In genomic region chr3:102745881-102746280, GRCh38 we compare ENCODE assay signal across 2 cellular contexts.
TF ChIP-seq lines count a peak whose summit lies in the region.

No MANE protein-coding gene starts in this region.

TF ChIP-seq in A549, 52 proteins besides CTCF, POLR2A, EP300 and RAD21:
- TF ChIP-seq HES2 (IDR thresholded peaks at IDR 0.05) (no peak), SMC3 (IDR thresholded peaks at IDR 0.05) (peak; percentile 23; the same call in 1 of the 3 replicates)
TF ChIP-seq in A549: peak in this region for 1.

TF ChIP-seq in HCT116, 20 proteins besides CTCF, POLR2A, EP300 and RAD21 (continued from another document):
- TF ChIP-seq CBX3 (IDR thresholded peaks at IDR 0.05; ENCODE audit: low read depth) (no peak), EZH2phosphoT487 (IDR thresholded peaks at IDR 0.05; ENCODE audit: borderline replicate concordance) (no peak), ATF3 (IDR thresholded peaks at IDR 0.05) (no peak), POLR2AphosphoS5 (IDR thresholded peaks at IDR 0.05; ENCODE audit: low read depth, low read length) (no peak), SIN3A (IDR thresholded peaks at IDR 0.05; ENCODE audit: low read depth) (no peak), TCF7L2 (IDR thresholded peaks at IDR 0.05; ENCODE audit: borderline replicate concordance, extremely low read depth, insufficient read depth, insufficient read length) (no peak), SRF (IDR thresholded peaks at IDR 0.05; ENCODE audit: low read depth) (no peak), ZFX (IDR thresholded peaks at IDR 0.05) (no peak), YY1 (IDR thresholded peaks at IDR 0.05; ENCODE audit: extremely low read depth, insufficient replicate concordance, low read depth, low read length) (no peak), JUND (IDR thresholded peaks at IDR 0.05) (no peak), SP1 (IDR thresholded peaks at IDR 0.05; ENCODE audit: low read depth) (no peak)
- TF ChIP-seq, protein P1, sequence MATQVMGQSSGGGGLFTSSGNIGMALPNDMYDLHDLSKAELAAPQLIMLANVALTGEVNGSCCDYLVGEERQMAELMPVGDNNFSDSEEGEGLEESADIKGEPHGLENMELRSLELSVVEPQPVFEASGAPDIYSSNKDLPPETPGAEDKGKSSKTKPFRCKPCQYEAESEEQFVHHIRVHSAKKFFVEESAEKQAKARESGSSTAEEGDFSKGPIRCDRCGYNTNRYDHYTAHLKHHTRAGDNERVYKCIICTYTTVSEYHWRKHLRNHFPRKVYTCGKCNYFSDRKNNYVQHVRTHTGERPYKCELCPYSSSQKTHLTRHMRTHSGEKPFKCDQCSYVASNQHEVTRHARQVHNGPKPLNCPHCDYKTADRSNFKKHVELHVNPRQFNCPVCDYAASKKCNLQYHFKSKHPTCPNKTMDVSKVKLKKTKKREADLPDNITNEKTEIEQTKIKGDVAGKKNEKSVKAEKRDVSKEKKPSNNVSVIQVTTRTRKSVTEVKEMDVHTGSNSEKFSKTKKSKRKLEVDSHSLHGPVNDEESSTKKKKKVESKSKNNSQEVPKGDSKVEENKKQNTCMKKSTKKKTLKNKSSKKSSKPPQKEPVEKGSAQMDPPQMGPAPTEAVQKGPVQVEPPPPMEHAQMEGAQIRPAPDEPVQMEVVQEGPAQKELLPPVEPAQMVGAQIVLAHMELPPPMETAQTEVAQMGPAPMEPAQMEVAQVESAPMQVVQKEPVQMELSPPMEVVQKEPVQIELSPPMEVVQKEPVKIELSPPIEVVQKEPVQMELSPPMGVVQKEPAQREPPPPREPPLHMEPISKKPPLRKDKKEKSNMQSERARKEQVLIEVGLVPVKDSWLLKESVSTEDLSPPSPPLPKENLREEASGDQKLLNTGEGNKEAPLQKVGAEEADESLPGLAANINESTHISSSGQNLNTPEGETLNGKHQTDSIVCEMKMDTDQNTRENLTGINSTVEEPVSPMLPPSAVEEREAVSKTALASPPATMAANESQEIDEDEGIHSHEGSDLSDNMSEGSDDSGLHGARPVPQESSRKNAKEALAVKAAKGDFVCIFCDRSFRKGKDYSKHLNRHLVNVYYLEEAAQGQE (IDR thresholded peaks at IDR 0.05; ENCODE audit: low read depth): no peak
- TF ChIP-seq, protein P2, sequence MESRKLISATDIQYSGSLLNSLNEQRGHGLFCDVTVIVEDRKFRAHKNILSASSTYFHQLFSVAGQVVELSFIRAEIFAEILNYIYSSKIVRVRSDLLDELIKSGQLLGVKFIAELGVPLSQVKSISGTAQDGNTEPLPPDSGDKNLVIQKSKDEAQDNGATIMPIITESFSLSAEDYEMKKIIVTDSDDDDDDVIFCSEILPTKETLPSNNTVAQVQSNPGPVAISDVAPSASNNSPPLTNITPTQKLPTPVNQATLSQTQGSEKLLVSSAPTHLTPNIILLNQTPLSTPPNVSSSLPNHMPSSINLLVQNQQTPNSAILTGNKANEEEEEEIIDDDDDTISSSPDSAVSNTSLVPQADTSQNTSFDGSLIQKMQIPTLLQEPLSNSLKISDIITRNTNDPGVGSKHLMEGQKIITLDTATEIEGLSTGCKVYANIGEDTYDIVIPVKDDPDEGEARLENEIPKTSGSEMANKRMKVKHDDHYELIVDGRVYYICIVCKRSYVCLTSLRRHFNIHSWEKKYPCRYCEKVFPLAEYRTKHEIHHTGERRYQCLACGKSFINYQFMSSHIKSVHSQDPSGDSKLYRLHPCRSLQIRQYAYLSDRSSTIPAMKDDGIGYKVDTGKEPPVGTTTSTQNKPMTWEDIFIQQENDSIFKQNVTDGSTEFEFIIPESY (IDR thresholded peaks at IDR 0.05; ENCODE audit: extremely low read depth, insufficient replicate concordance, low read length): no peak
TF ChIP-seq in HCT116: peak in this region for 0.
